6 cellular contexts compared by ENCODE assay signal in genomic region chr4:56884511-56884910, GRCh38. TPM values are rescaled to one million over a fixed set of nuclear protein-coding genes. Genes with fewer than 3 reads are reported as not detected.
DNase-seq lines count a peak whose midpoint lies in the region; TF ChIP-seq lines count a peak whose summit lies in the region.
"Not testable (repeated sequence)": the region's sequence is repeated elsewhere in the genome, so short reads cannot be mapped to it uniquely, and the experiment has no call there.

No MANE protein-coding gene starts in this region.

- not testable (repeated sequence) for H3K27ac Mint-ChIP-seq in chondrocyte (ENCODE audit: unreplicated experiment); neural progenitor cell

- peak overlapping the region; percentile 86 for H2AFZ ChIP-seq in neural progenitor cell (replicated peaks)

- H3K4me1 Mint-ChIP-seq in chondrocyte (ENCODE audit: low read depth); neural progenitor cell: not testable (repeated sequence)

- H3K27me3 Mint-ChIP-seq in chondrocyte (ENCODE audit: low read depth), result peaks cover 34% of the 10 kb centered on the region
- H3K27me3 Mint-ChIP-seq in neural progenitor cell (ENCODE audit: insufficient read depth, low read depth), result not testable (repeated sequence)

- peak overlapping the region; percentile 77 for H3K27ac ChIP-seq in VCaP
- not testable (repeated sequence) for H3K27ac ChIP-seq in neural progenitor cell

- H3K4me2 ChIP-seq in neural progenitor cell, result peak overlapping the region; percentile 39

- DNase-seq in ELF-1 (ENCODE audit: low read depth, low spot score), result peak; percentile 63
- DNase-seq in NCI-H748 (lab: John Stamatoyannopoulos, UW; ENCODE audit: unreplicated experiment), result peak; percentile 49
- DNase-seq in chondrocyte (ENCODE audit: low spot score), result peak; percentile 40
- peak; percentile 4 for DNase-seq in epithelial cell of esophagus (ENCODE audit: low read depth)
- DNase-seq in neural progenitor cell (ENCODE audit: low spot score), result peak; percentile 47

- not testable (repeated sequence) for H3K4me3 Mint-ChIP-seq in chondrocyte (ENCODE audit: unreplicated experiment); neural progenitor cell

- H3F3A ChIP-seq in neural progenitor cell (ENCODE audit: low read depth), result not testable (repeated sequence)

- H3K4me1 ChIP-seq in neural progenitor cell, result not testable (repeated sequence)

- H3K36me3 ChIP-seq in neural progenitor cell, result not testable (repeated sequence)

- H3K36me3 Mint-ChIP-seq in chondrocyte (ENCODE audit: low read depth); neural progenitor cell: not testable (repeated sequence)

- peak overlapping the region; percentile 18 for H3K4me3 ChIP-seq in epithelial cell of esophagus (ENCODE audit: low read length)
- H3K4me3 ChIP-seq in neural progenitor cell, result not testable (repeated sequence)

- not testable (repeated sequence) for H3K9me3 Mint-ChIP-seq in chondrocyte (ENCODE audit: low read depth); neural progenitor cell

- not testable (repeated sequence) for H3K9me3 ChIP-seq in neural progenitor cell (ENCODE audit: low read depth)

- not testable (repeated sequence) for H3K27me3 ChIP-seq in neural progenitor cell

- TF ChIP-seq CTCF in VCaP (conservative IDR thresholded peaks at IDR 0.05); chondrocyte (IDR thresholded peaks at IDR 0.05); epithelial cell of esophagus (IDR thresholded peaks at IDR 0.05; ENCODE audit: insufficient read depth, low read depth, low read length, missing control alignments); neural progenitor cell (IDR thresholded peaks at IDR 0.05): not testable (repeated sequence)

- not testable (repeated sequence) for H3K79me2 ChIP-seq in neural progenitor cell (ENCODE audit: low read depth)

- H3K9ac ChIP-seq in neural progenitor cell, result not testable (repeated sequence)

- H4K20me1 ChIP-seq in neural progenitor cell (ENCODE audit: low read depth), result not testable (repeated sequence)

RNA-seq across cellular contexts. Expression of gene REST, which starts 23.2 kb away (rescaled TPM):
- total RNA-seq in chondrocyte, result 51.4 to 57.4 TPM (median 54.5 TPM) in 3 replicates
- 72.0 and 87.3 TPM in 2 replicates for total RNA-seq in neural progenitor cell (ENCODE audit: low replicate concordance)

Comparison
In these comparisons a context has a peak if more than half of its experiments do, and no peak if none do; other contexts are left out.
1. DNase-seq: peak in every context shown above with its lines; median percentile 63 in ELF-1; 49 in NCI-H748; 47 in neural progenitor cell; 40 in chondrocyte; 4 in epithelial cell of esophagus.